ENCODE assay signal across 30 cellular contexts in genomic region chr15:97156739-97157265, GRCh38.
"Had no signal": no experiment of that assay in that cellular context is flagged by ENCODE, and none has a peak within 500 bp of the region (broad histone marks: within the 10 kb centered on the region; RNA-seq: fewer than 3 reads in every experiment).

No MANE protein-coding gene starts in this region.

- H3K36me3 Mint-ChIP-seq: activated CD8-positive, alpha-beta memory T cell treated with anti-CD3 and anti-CD28 coated beads, Interleukin-2, amount 10 ng/mL, durations not matched to agents 7 days and 5 days; activated naive CD4-positive, alpha-beta T cell treated with anti-CD3 and anti-CD28 coated beads, Interleukin-2, amount 10 ng/mL, durations not matched to agents 7 days and 5 days; activated naive CD8-positive, alpha-beta T cell; brain had no signal

- H3K27me3 ChIP-seq: Peyer's patch had no signal

- DNase-seq: activated B cell treated with CpG ODN at 0.5 μM for 24 hours; activated CD4-positive, alpha-beta memory T cell treated with anti-CD3 and anti-CD28 coated beads, Interleukin-2, amount 10 ng/mL, durations not matched to agents 7 days and 5 days; activated CD4-positive, alpha-beta T cell treated with anti-CD3 and anti-CD28 coated beads for 4 hours; activated CD4-positive, CD25-positive, alpha-beta regulatory T cell treated with anti-CD3 and anti-CD28 coated beads, Interleukin-2, amount 50 U/mL, for 72 hours; activated CD8-positive, alpha-beta memory T cell treated with anti-CD3 and anti-CD28 coated beads for 24 hours; activated CD8-positive, alpha-beta memory T cell treated with anti-CD3 and anti-CD28 coated beads, Interleukin-2, amount 10 ng/mL, durations not matched to agents 7 days and 5 days; activated CD8-positive, alpha-beta memory T cell treated with anti-CD3 and anti-CD28 coated beads, Interleukin-2, amount 50 U/mL, for 48 hours; activated effector memory CD4-positive, alpha-beta T cell treated with Interleukin-2 at 50 U/mL for 16 hours; activated naive CD4-positive, alpha-beta T cell treated with anti-CD3 and anti-CD28 coated beads, Interleukin-2, amount 10 ng/mL, durations not matched to agents 7 days and 5 days; activated naive CD8-positive, alpha-beta T cell treated with anti-CD3 and anti-CD28 coated beads, Interleukin-2, amount 50 U/mL, for 24 hours; activated T-cell treated with anti-CD3 and anti-CD28 coated beads, Interleukin-2, amount 50 U/mL, for 48 hours; anterior cingulate cortex; central memory CD4-positive, alpha-beta T cell; NCI-H1105; NCI-H1417 treated with DMSO at 0.1 percent for 48 hours; NCI-H1694; NCI-H1930; NCI-H2081 treated with DMSO at 0.1 percent for 48 hours; NCI-H345; NCI-H524 treated with DMSO at 0.1 percent for 48 hours; PC-3; Peyer's patch; Right ventricle myocardium superior; SW 1271; T-helper 1 cell; T-helper 2 cell; T-helper 9 cell had no signal

- H3K27ac Mint-ChIP-seq: activated B cell treated with CpG ODN at 0.5 μM for 24 hours; activated CD4-positive, alpha-beta memory T cell treated with anti-CD3 and anti-CD28 coated beads, Interleukin-2, amount 10 ng/mL, durations not matched to agents 7 days and 5 days; activated CD8-positive, alpha-beta memory T cell treated with anti-CD3 and anti-CD28 coated beads, Interleukin-2, amount 10 ng/mL, durations not matched to agents 7 days and 5 days; activated naive CD4-positive, alpha-beta T cell treated with anti-CD3 and anti-CD28 coated beads, Interleukin-2, amount 10 ng/mL, durations not matched to agents 7 days and 5 days; activated naive CD8-positive, alpha-beta T cell; activated naive CD8-positive, alpha-beta T cell treated with anti-CD3 and anti-CD28 coated beads, Interleukin-2, amount 50 U/mL, for 24 hours; brain had no signal

- H3K9me3 Mint-ChIP-seq: activated B cell treated with CpG ODN at 0.5 μM for 24 hours; activated naive CD4-positive, alpha-beta T cell treated with anti-CD3 and anti-CD28 coated beads, Interleukin-2, amount 10 ng/mL, durations not matched to agents 7 days and 5 days; activated naive CD8-positive, alpha-beta T cell treated with anti-CD3 and anti-CD28 coated beads, Interleukin-2, amount 50 U/mL, for 24 hours; brain had no signal

- H3K4me3 ChIP-seq: Peyer's patch had no signal

- H3K4me1 Mint-ChIP-seq: activated B cell treated with CpG ODN at 0.5 μM for 24 hours; activated CD4-positive, alpha-beta memory T cell treated with anti-CD3 and anti-CD28 coated beads, Interleukin-2, amount 10 ng/mL, durations not matched to agents 7 days and 5 days; activated CD8-positive, alpha-beta memory T cell treated with anti-CD3 and anti-CD28 coated beads, Interleukin-2, amount 10 ng/mL, durations not matched to agents 7 days and 5 days; activated naive CD4-positive, alpha-beta T cell treated with anti-CD3 and anti-CD28 coated beads, Interleukin-2, amount 10 ng/mL, durations not matched to agents 7 days and 5 days; activated naive CD8-positive, alpha-beta T cell treated with anti-CD3 and anti-CD28 coated beads, Interleukin-2, amount 50 U/mL, for 24 hours had no signal

- H3K27me3 Mint-ChIP-seq: activated B cell treated with CpG ODN at 0.5 μM for 24 hours; activated CD4-positive, alpha-beta memory T cell treated with anti-CD3 and anti-CD28 coated beads, Interleukin-2, amount 10 ng/mL, durations not matched to agents 7 days and 5 days; activated CD8-positive, alpha-beta memory T cell treated with anti-CD3 and anti-CD28 coated beads, Interleukin-2, amount 10 ng/mL, durations not matched to agents 7 days and 5 days; activated naive CD4-positive, alpha-beta T cell treated with anti-CD3 and anti-CD28 coated beads, Interleukin-2, amount 10 ng/mL, durations not matched to agents 7 days and 5 days; activated naive CD8-positive, alpha-beta T cell; activated naive CD8-positive, alpha-beta T cell treated with anti-CD3 and anti-CD28 coated beads, Interleukin-2, amount 50 U/mL, for 24 hours; brain had no signal

- H3K4me3 Mint-ChIP-seq: activated B cell treated with CpG ODN at 0.5 μM for 24 hours; activated CD4-positive, alpha-beta memory T cell treated with anti-CD3 and anti-CD28 coated beads, Interleukin-2, amount 10 ng/mL, durations not matched to agents 7 days and 5 days; activated CD8-positive, alpha-beta memory T cell treated with anti-CD3 and anti-CD28 coated beads, Interleukin-2, amount 10 ng/mL, durations not matched to agents 7 days and 5 days; activated naive CD4-positive, alpha-beta T cell treated with anti-CD3 and anti-CD28 coated beads, Interleukin-2, amount 10 ng/mL, durations not matched to agents 7 days and 5 days; activated naive CD8-positive, alpha-beta T cell; activated naive CD8-positive, alpha-beta T cell treated with anti-CD3 and anti-CD28 coated beads, Interleukin-2, amount 50 U/mL, for 24 hours; brain had no signal

- H3K27ac ChIP-seq: Peyer's patch, VCaP had no signal

- H3K4me1 ChIP-seq: Peyer's patch had no signal

- ATAC-seq: activated CD8-positive, alpha-beta memory T cell treated with anti-CD3 and anti-CD28 coated beads, Interleukin-2, amount 10 ng/mL, durations not matched to agents 7 days and 5 days; activated naive CD8-positive, alpha-beta T cell treated with anti-CD3 and anti-CD28 coated beads, Interleukin-2, amount 50 U/mL, for 24 hours; PC-3 had no signal

- H3K36me3 ChIP-seq: Peyer's patch had no signal

- H3K9me3 ChIP-seq: Peyer's patch had no signal
